ENCODE assay signal across 8 cellular contexts in genomic region chr3:133805702-133806475, GRCh38.
A peak's percentile ranks its signal among the peaks of the same experiment; 100 is the strongest.
DNase-seq lines count a peak whose midpoint lies in the region; ATAC-seq and TF ChIP-seq lines count a peak whose summit lies in the region.

Gene SRPRB, plus strand, starts transcription at chr3:133805815. Its CDS starts 34 bp downstream, at chr3:133805849.

- DNase-seq in AG10803 (ENCODE audit: low read depth) (peak; percentile 91), NCI-H345 treated with DMSO at 0.1 percent for 48 hours (lab: John Stamatoyannopoulos, UW; ENCODE audit: unreplicated experiment) (peak; percentile 76), iris pigment epithelial cell (ENCODE audit: low read depth) (peak; percentile 93)
- DNase-seq in activated CD4-positive, CD25-positive, alpha-beta regulatory T cell (lab: John Stamatoyannopoulos, UW), result peak; percentile 89 to 92 (median 90)
- DNase-seq in central memory CD4-positive, alpha-beta T cell, result peak; percentile 95
- peak; percentile 91 to 94 for DNase-seq in stimulated activated CD4-positive, alpha-beta T cell treated with anti-CD3 and anti-CD28 coated beads, Interleukin-12 subunit alpha, Interleukin-12 subunit beta, amount 100 ng/mL, for 24 hours (ENCODE audit: low read depth in 2 of 2)

- ATAC-seq in GM19035 (IDR thresholded peaks at IDR 0.05; ENCODE audit: unreplicated experiment) (peak; percentile 99), HG03342 (IDR thresholded peaks at IDR 0.05; ENCODE audit: unreplicated experiment) (peak; percentile 98)

- no peak for TF ChIP-seq CTCF in AG10803 (conservative IDR thresholded peaks at IDR 0.05; ENCODE audit: low read length)

- peak within 1 kb of the TSS; percentile 95 for H3K4me3 ChIP-seq in AG10803 (ENCODE audit: low read length)

Comparison
In these comparisons a context has a peak if more than half of its experiments do, and no peak if none do; other contexts are left out.
1. Peak in every context shown above with its lines: DNase-seq, ATAC-seq and H3K4me3 ChIP-seq.